Comparison of ENCODE assay signal across 15 cellular contexts in genomic region chr19:19498255-19498991, GRCh38. TPM values are rescaled to one million over a fixed set of nuclear protein-coding genes. Genes with fewer than 3 reads are reported as not detected.
DNase-seq lines count a peak whose midpoint lies in the region; ATAC-seq and TF ChIP-seq lines count a peak whose summit lies in the region.
"Had no signal": no experiment of that assay in that cellular context is flagged by ENCODE, and none has a peak within 500 bp of the region (broad histone marks: within the 10 kb centered on the region; RNA-seq: fewer than 3 reads in every experiment).

No MANE protein-coding gene starts in this region.

- H3K4me2 ChIP-seq in osteoblast (ENCODE audit: insufficient read depth, low read length), result no peak overlapping the region

- no peaks in the 10 kb centered on the region for H3K27me3 ChIP-seq in osteoblast (ENCODE audit: insufficient read depth, low read length)

- no peaks in the 10 kb centered on the region for H3K4me1 Mint-ChIP-seq in stimulated activated naive CD8-positive, alpha-beta T cell treated with anti-CD3 and anti-CD28 coated beads, Interleukin-15, Interleukin-2, amounts not matched to agents 100 ng/mL and 50 ng/mL, for 24 hours (ENCODE audit: low read depth)
- H3K4me1 Mint-ChIP-seq in effector memory CD8-positive, alpha-beta T cell (ENCODE audit: low read depth in 2 of 2), result peaks cover 0 to 4% of the 10 kb centered on the region in 2 donors
- H3K4me1 Mint-ChIP-seq: B cell had no signal

- H3K9me3 Mint-ChIP-seq in stimulated activated naive CD8-positive, alpha-beta T cell treated with anti-CD3 and anti-CD28 coated beads, Interleukin-15, Interleukin-2, amounts not matched to agents 100 ng/mL and 50 ng/mL, for 24 hours, result no peaks in the 10 kb centered on the region
- H3K9me3 Mint-ChIP-seq in effector memory CD8-positive, alpha-beta T cell, result no peaks in the 10 kb centered on the region
- H3K9me3 Mint-ChIP-seq: CD4-positive, alpha-beta T cell; HFFc6 had no signal

- H3K79me2 ChIP-seq in osteoblast (ENCODE audit: insufficient read depth, low read length), result peaks cover 44% of the 10 kb centered on the region

- peaks cover 11% of the 10 kb centered on the region for H4K20me1 ChIP-seq in osteoblast (ENCODE audit: insufficient read depth, low read length)

- H3K4me3 ChIP-seq in osteoblast (ENCODE audit: insufficient read depth, low read length), result no peak overlapping the region

- H2AFZ ChIP-seq in osteoblast (ENCODE audit: low read length), result no peak overlapping the region

- no peak overlapping the region for H3K4me3 Mint-ChIP-seq in stimulated activated naive CD8-positive, alpha-beta T cell treated with anti-CD3 and anti-CD28 coated beads, Interleukin-15, Interleukin-2, amounts not matched to agents 100 ng/mL and 50 ng/mL, for 24 hours
- H3K4me3 Mint-ChIP-seq in effector memory CD8-positive, alpha-beta T cell, result no peak overlapping the region
- H3K4me3 Mint-ChIP-seq: B cell; CD4-positive, alpha-beta T cell; HFFc6 had no signal

- H3K4me1 ChIP-seq in osteoblast (ENCODE audit: insufficient read depth, low read length), result peaks cover 4% of the 10 kb centered on the region

- H3K27me3 Mint-ChIP-seq in stimulated activated naive CD8-positive, alpha-beta T cell treated with anti-CD3 and anti-CD28 coated beads, Interleukin-15, Interleukin-2, amounts not matched to agents 100 ng/mL and 50 ng/mL, for 24 hours, result no peaks in the 10 kb centered on the region
- no peaks in the 10 kb centered on the region for H3K27me3 Mint-ChIP-seq in effector memory CD8-positive, alpha-beta T cell
- H3K27me3 Mint-ChIP-seq: B cell; CD4-positive, alpha-beta T cell had no signal

- no peak overlapping the region for H3K27ac ChIP-seq in osteoblast (ENCODE audit: low read depth, low read length)

- H3K27ac Mint-ChIP-seq in stimulated activated naive CD8-positive, alpha-beta T cell treated with anti-CD3 and anti-CD28 coated beads, Interleukin-15, Interleukin-2, amounts not matched to agents 100 ng/mL and 50 ng/mL, for 24 hours, result peak overlapping the region; percentile 63
- peak overlapping the region; percentile 59 to 76 for H3K27ac Mint-ChIP-seq in effector memory CD8-positive, alpha-beta T cell
- H3K27ac Mint-ChIP-seq: B cell; CD4-positive, alpha-beta T cell; HFFc6 had no signal

- no peaks in the 10 kb centered on the region for H3K9me3 ChIP-seq in osteoblast (ENCODE audit: low read depth, low read length)

- no peak for DNase-seq in stimulated activated naive CD8-positive, alpha-beta T cell treated with anti-CD3 and anti-CD28 coated beads, Interleukin-15, Interleukin-2, amounts not matched to agents 100 U/mL and 50 U/mL, for 24 hours
- no peak for DNase-seq in effector memory CD8-positive, alpha-beta T cell
- DNase-seq in osteoblast (ENCODE audit: insufficient read length, low spot score, missing footprints), result peak; percentile 70
- DNase-seq in islet precursor cell, result no peak
- no peak for DNase-seq in foreskin melanocyte
- DNase-seq in stimulated activated CD4-positive, alpha-beta T cell treated with anti-CD3 and anti-CD28 coated beads, Interleukin-1b, Interleukin-23, amount 100 ng/mL, for 48 hours, result no peak
- DNase-seq: C1 segment of cervical spinal cord; Calu3; CD4-positive, alpha-beta T cell; DMS 273 treated with DMSO at 0.1 percent for 48 hours; HCEC 1CT; HFFc6 had no signal

- no peak for TF ChIP-seq CTCF in osteoblast (IDR thresholded peaks at IDR 0.05; ENCODE audit: extremely low read depth, low read depth, low read length)

- H3K36me3 ChIP-seq in osteoblast (ENCODE audit: insufficient read depth, low read length), result peaks cover 65% of the 10 kb centered on the region

- no peak for ATAC-seq in stimulated activated naive CD8-positive, alpha-beta T cell treated with anti-CD3 and anti-CD28 coated beads, Interleukin-15, Interleukin-2, amounts not matched to agents 100 U/mL and 50 U/mL, for 24 hours
- ATAC-seq in effector memory CD8-positive, alpha-beta T cell (replicated peaks), result no peak

- peaks cover 45% of the 10 kb centered on the region for H3K36me3 Mint-ChIP-seq in stimulated activated naive CD8-positive, alpha-beta T cell treated with anti-CD3 and anti-CD28 coated beads, Interleukin-15, Interleukin-2, amounts not matched to agents 100 ng/mL and 50 ng/mL, for 24 hours (ENCODE audit: low read depth)
- peaks cover 73% of the 10 kb centered on the region for H3K36me3 Mint-ChIP-seq in effector memory CD8-positive, alpha-beta T cell (ENCODE audit: insufficient read depth)

RNA-seq across cellular contexts. Expression of gene TSSK6, which starts 16.9 kb away (rescaled TPM):
- 2.7 and 4.3 TPM in 2 replicates for total RNA-seq in osteoblast

RNA-seq across cellular contexts. Expression of gene NDUFA13, which starts 17.6 kb away (rescaled TPM):
- 160 and 202 TPM in 2 replicates for total RNA-seq in osteoblast

RNA-seq across cellular contexts. Expression of gene YJEFN3, which starts 30.3 kb away (rescaled TPM):
- under 0.01 and 0.29 TPM in 2 replicates for total RNA-seq in osteoblast

RNA-seq across cellular contexts. Expression of gene CILP2, which starts 39.6 kb away (rescaled TPM):
- 0.72 and 0.88 TPM in 2 replicates for total RNA-seq in osteoblast
- total RNA-seq: HT1080 had no signal
